In the genomic region with DNA sequence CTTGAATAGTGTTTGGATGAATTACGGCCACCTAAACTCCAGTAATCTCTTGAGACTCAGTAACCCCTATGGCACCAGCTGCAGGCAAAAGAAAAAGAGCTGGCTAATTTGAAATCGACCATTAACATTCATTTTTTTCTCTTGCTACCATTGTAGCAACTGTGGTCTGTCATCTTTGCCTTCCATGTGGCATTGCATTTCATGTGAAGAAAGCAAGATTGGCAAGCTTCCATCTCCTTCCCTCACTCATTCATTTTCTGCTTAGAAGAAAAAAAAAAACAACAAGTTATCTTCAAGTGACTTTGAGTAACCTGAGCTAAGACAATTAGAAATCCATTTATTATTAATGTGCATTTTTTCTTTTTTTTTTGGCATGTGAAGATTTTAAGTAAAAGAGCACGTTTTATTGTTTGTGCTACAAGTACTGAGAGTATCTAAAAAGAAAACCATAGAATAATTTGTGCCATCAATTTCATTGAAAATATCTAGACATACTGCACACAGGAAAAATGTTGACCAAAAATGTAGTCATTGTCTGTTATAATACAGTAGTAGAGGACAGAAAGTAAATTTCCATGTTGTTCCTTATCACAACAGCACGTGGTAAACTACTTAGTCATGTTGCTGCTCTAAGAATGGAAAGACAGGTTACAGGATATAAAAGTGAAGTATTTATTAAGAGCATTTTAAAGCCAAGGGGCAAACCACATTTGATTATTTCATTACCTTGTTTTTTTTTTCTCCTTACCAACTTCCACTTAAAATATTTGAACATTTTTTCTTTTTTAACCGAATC, we compare ENCODE assay signal across 1 cellular context.
TF ChIP-seq lines count a peak whose summit lies in the region.

No MANE protein-coding gene starts in this region.

TF ChIP-seq in GM23338, 12 proteins besides CTCF, POLR2A, EP300 and RAD21:
- TF ChIP-seq, protein P1, sequence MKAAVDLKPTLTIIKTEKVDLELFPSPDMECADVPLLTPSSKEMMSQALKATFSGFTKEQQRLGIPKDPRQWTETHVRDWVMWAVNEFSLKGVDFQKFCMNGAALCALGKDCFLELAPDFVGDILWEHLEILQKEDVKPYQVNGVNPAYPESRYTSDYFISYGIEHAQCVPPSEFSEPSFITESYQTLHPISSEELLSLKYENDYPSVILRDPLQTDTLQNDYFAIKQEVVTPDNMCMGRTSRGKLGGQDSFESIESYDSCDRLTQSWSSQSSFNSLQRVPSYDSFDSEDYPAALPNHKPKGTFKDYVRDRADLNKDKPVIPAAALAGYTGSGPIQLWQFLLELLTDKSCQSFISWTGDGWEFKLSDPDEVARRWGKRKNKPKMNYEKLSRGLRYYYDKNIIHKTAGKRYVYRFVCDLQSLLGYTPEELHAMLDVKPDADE (IDR thresholded peaks at IDR 0.05), result no peak
